Comparison of ENCODE assay signal across 8 cellular contexts in genomic region chr11:67316882-67317364, GRCh38. TPM values are rescaled to one million over a fixed set of nuclear protein-coding genes. Genes with fewer than 3 reads are reported as not detected.
DNase-seq lines count a peak whose midpoint lies in the region; ATAC-seq and TF ChIP-seq lines count a peak whose summit lies in the region.

No MANE protein-coding gene starts in this region.

- no peaks in the 10 kb centered on the region for H3K36me3 Mint-ChIP-seq in HFFc6 (ENCODE audit: low read depth)

- DNase-seq in HFFc6 (peak; percentile 53), RWPE2 (ENCODE audit: low spot score) (peak; percentile 78), epithelial cell of proximal tubule (ENCODE audit: low read depth) (no peak), GM10266 (ENCODE audit: extremely low spot score) (no peak), NCI-H1417 treated with DMSO at 0.1 percent for 48 hours (lab: John Stamatoyannopoulos, UW) (no peak), T1000 (lab: John Stamatoyannopoulos, UW) (no peak)

- H3K4me1 ChIP-seq in RWPE2 (ENCODE audit: insufficient read depth, poor library complexity, severe bottlenecking), result peaks cover 30% of the 10 kb centered on the region

- no peaks in the 10 kb centered on the region for H3K9me3 ChIP-seq in RWPE2 (ENCODE audit: severe bottlenecking)
- H3K9me3 ChIP-seq in neural cell (ENCODE audit: low read length), result no peaks in the 10 kb centered on the region

- H3K36me3 ChIP-seq in RWPE2 (ENCODE audit: low read depth) (peaks cover 5% of the 10 kb centered on the region), neural cell (ENCODE audit: insufficient read depth, low read length) (no peaks in the 10 kb centered on the region)

- no peaks in the 10 kb centered on the region for H3K9me3 Mint-ChIP-seq in HFFc6

- H3K4me3 ChIP-seq in GM08714 (ENCODE audit: low read length), result peak overlapping the region; percentile 84
- peak overlapping the region; percentile 65 for H3K4me3 ChIP-seq in RWPE2 (ENCODE audit: severe bottlenecking)
- peak overlapping the region; percentile 97 for H3K4me3 ChIP-seq in epithelial cell of proximal tubule (ENCODE audit: low read depth, low read length)
- peak overlapping the region; percentile 74 for H3K4me3 ChIP-seq in neural cell (ENCODE audit: low read length)

- H3K27me3 ChIP-seq in RWPE2 (ENCODE audit: insufficient read depth, poor library complexity, severe bottlenecking) (no peaks in the 10 kb centered on the region), neural cell (ENCODE audit: insufficient read depth, low read depth, low read length) (no peaks in the 10 kb centered on the region)

- TF ChIP-seq CTCF in HFFc6 (IDR thresholded peaks at IDR 0.05) (no peak), RWPE2 (IDR thresholded peaks at IDR 0.05; ENCODE audit: poor library complexity, severe bottlenecking) (no peak), epithelial cell of proximal tubule (conservative IDR thresholded peaks at IDR 0.05; ENCODE audit: low read depth, low read length) (no peak), neural cell (IDR thresholded peaks at IDR 0.05; ENCODE audit: poor library complexity, severe bottlenecking) (no peak), GM10266 (IDR thresholded peaks at IDR 0.05; ENCODE audit: control insufficient read depth, insufficient read depth, low read depth, missing control alignments) (no peak)

- ATAC-seq in RWPE2 (ENCODE audit: low read depth), result peak; percentile 35

- TF ChIP-seq EP300 in neural cell (conservative IDR thresholded peaks at IDR 0.05; ENCODE audit: poor library complexity, severe bottlenecking), result no peak

- H3F3A ChIP-seq in neural cell (ENCODE audit: insufficient read depth, low read length, poor library complexity, severe bottlenecking), result no peaks in the 10 kb centered on the region

- H3K27me3 Mint-ChIP-seq in HFFc6 (ENCODE audit: insufficient read depth), result no peaks in the 10 kb centered on the region; the same call in 1 of the 2 replicates

- H2AFZ ChIP-seq in neural cell (ENCODE audit: low read depth, low read length), result peak overlapping the region; percentile 66

- peaks cover 16% of the 10 kb centered on the region for H3K4me1 Mint-ChIP-seq in HFFc6 (ENCODE audit: low read depth)

- H3K4me2 ChIP-seq in neural cell (ENCODE audit: low read length), result peak overlapping the region; percentile 52

- no peaks in the 10 kb centered on the region for H3K9me2 ChIP-seq in neural cell (ENCODE audit: insufficient read depth, low read length)

- peaks cover 11% of the 10 kb centered on the region for H3K79me2 ChIP-seq in neural cell (replicated peaks; ENCODE audit: insufficient read depth, low read length)

- no peaks in the 10 kb centered on the region for H4K20me1 ChIP-seq in neural cell (ENCODE audit: insufficient read depth)

- peak overlapping the region; percentile 86 for H3K27ac Mint-ChIP-seq in HFFc6

- peak overlapping the region; percentile 92 for H3K4me3 Mint-ChIP-seq in HFFc6

- H3K9ac ChIP-seq in neural cell (ENCODE audit: low read length), result peak overlapping the region; percentile 65

- TF ChIP-seq RAD21 in neural cell (conservative IDR thresholded peaks at IDR 0.05), result no peak

- H3K27ac ChIP-seq in RWPE2 (ENCODE audit: poor library complexity, severe bottlenecking), result peak overlapping the region; percentile 89
- H3K27ac ChIP-seq in neural cell (ENCODE audit: low read length), result peak overlapping the region; percentile 43

TF ChIP-seq in neural cell, 6 proteins besides CTCF, POLR2A, EP300 and RAD21:
- TF ChIP-seq REST (IDR thresholded peaks at IDR 0.05; ENCODE audit: borderline replicate concordance), result peak; percentile 27
- no peak for TF ChIP-seq MXI1 (conservative IDR thresholded peaks at IDR 0.05; ENCODE audit: poor library complexity, severe bottlenecking)
- TF ChIP-seq SMC3 (conservative IDR thresholded peaks at IDR 0.05; ENCODE audit: poor library complexity), result no peak
- TF ChIP-seq POLR2AphosphoS5 (IDR thresholded peaks at IDR 0.05), result no peak
- TF ChIP-seq TAF1 (IDR thresholded peaks at IDR 0.05; ENCODE audit: low read depth), result peak; percentile 8
- TF ChIP-seq EZH2 (IDR thresholded peaks at IDR 0.05; ENCODE audit: borderline replicate concordance, insufficient read depth, low read length, poor library complexity, severe bottlenecking), result no peak

RNA-seq across cellular contexts. Expression of gene SSH3, which starts 13.6 kb away (rescaled TPM):
- total RNA-seq in HFFc6 (2021; fragmentation: NEBNext Ultra II Directional; extraction: Animal tissue kit (Norgen Biotek cat#: 25700)), result 10 to 100 TPM; 17.0 to 28.7 (median 22.6) TPM
- total RNA-seq in epithelial cell of proximal tubule, result 28.4 and 30.4 TPM in 2 replicates
- polyA plus RNA-seq in neural cell, result 0.89 and 1.4 TPM in 2 replicates
- 3.4 TPM in 1 of 2 replicates, not detected in the other for polyA minus RNA-seq in neural cell

RNA-seq across cellular contexts. Expression of gene ANKRD13D, which starts 27.8 kb away (rescaled TPM):
- total RNA-seq in HFFc6 (2021; fragmentation: NEBNext Ultra II Directional; extraction: Animal tissue kit (Norgen Biotek cat#: 25700)), result 10 to 100 TPM; 24.7 to 34.6 (median 26.4) TPM
- total RNA-seq in epithelial cell of proximal tubule, result 31.6 and 32.3 TPM in 2 replicates
- 93.5 and 111 TPM in 2 replicates for polyA plus RNA-seq in neural cell
- polyA minus RNA-seq in neural cell, result 48.3 and 59.2 TPM in 2 replicates

RNA-seq across cellular contexts. Expression of gene POLD4, which starts 36.4 kb away (rescaled TPM):
- 10 to 100 TPM; 69.1 to 80.7 (median 70.9) TPM for total RNA-seq in HFFc6 (2021; fragmentation: NEBNext Ultra II Directional; extraction: Animal tissue kit (Norgen Biotek cat#: 25700))
- 68.1 and 174 TPM in 2 replicates for total RNA-seq in epithelial cell of proximal tubule
- polyA plus RNA-seq in neural cell, result 6.0 and 6.8 TPM in 2 replicates
- polyA minus RNA-seq in neural cell, result 2.5 and 6.1 TPM in 2 replicates

RNA-seq across cellular contexts. Expression of gene GRK2, which starts 50.6 kb away (rescaled TPM):
- 10 to 100 TPM; 26.2 to 35.5 (median 32.1) TPM for total RNA-seq in HFFc6 (2021; fragmentation: NEBNext Ultra II Directional; extraction: Animal tissue kit (Norgen Biotek cat#: 25700))
- total RNA-seq in epithelial cell of proximal tubule, result 46.8 and 66.4 TPM in 2 replicates
- polyA plus RNA-seq in neural cell, result 47.3 and 59.1 TPM in 2 replicates
- 60.9 and 68.9 TPM in 2 replicates for polyA minus RNA-seq in neural cell

RNA-seq across cellular contexts. Expression of gene CLCF1, which starts 56.5 kb away (rescaled TPM):
- 10 to 100 TPM in 4 of 6 experiments, 1 to 10 TPM in 2; 8.9 to 12.8 (median 10.5) TPM for total RNA-seq in HFFc6 (2021; fragmentation: NEBNext Ultra II Directional; extraction: Animal tissue kit (Norgen Biotek cat#: 25700))
- 23.8 and 44.6 TPM in 2 replicates for total RNA-seq in epithelial cell of proximal tubule
- polyA plus RNA-seq in neural cell, result 0.34 TPM in 1 of 2 replicates, not detected in the other
- polyA minus RNA-seq in neural cell, result not detected in 2 replicates

Comparison
In these comparisons a context has a peak if more than half of its experiments do, and no peak if none do; other contexts are left out.
1. DNase-seq: peak in HFFc6 (single experiment) and RWPE2 (single experiment); none in epithelial cell of proximal tubule (single experiment), GM10266 (single experiment), NCI-H1417 treated with DMSO at 0.1 percent for 48 hours (single experiment) and T1000 (single experiment).
2. Peak in every context shown above with its lines, with median percentiles within 50 percentile points of each other: H3K4me3 ChIP-seq.